1 cellular context compared by ENCODE assay signal in the genomic region with DNA sequence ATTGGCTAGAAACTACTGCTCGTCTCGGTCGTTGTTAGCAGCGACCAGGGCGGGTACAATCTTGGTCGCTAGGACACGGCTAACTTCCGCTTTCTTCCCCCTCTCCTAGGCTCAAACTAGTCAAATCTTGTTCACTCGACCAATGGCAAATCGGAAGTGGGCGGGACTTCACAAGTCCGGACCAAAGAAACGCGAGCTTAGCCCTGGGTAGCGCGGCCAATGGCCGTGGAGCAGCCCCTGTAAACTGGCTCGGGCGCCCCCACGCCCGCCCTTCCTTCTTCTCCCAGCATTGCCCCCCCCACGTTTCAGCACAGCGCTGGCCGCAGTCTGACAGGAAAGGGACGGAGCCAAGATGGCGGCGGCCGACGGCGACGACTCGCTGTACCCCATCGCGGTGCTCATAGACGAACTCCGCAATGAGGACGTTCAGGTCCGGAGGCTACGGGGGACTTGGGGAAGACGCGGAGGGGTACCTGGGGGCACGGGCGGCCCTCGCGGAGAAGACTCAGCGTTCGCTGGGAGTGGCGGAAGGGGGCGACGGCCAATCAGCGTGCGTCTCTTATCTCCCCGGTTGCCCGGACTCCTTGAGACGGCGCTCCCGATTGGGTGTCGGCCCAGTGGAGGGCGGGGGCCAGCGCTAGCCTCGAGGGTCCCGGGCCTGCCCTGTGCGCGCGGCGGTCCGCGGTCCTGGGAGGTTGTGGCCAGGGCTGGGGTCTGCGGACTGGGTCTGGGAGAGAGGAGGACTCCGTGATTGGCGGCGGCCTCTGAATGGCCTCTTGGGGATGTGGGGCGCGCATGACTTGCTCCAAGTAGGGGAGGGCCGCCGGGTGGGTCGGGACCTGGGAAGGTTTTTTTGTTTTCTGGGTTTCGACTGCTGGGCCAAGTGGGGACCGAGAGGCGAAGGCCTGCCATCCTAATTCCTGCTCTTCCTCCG.
TF ChIP-seq lines count a peak whose summit lies in the region.

PPP2R1A (plus strand) TSS at position 308 of the 934 bp plus-strand sequence; CDS start at position 353, 45 bp downstream.

TF ChIP-seq in K562, 482 proteins besides CTCF, POLR2A, EP300 and RAD21 (continued from another document and continues in another):
- TF ChIP-seq ZBTB11 (CRISPR knock-in tag; IDR thresholded peaks at IDR 0.05) = peak in 1 of 3 experiments; percentile 59; a peak in 1 of 6 replicates
- no peak for TF ChIP-seq POLR3A (IDR thresholded peaks at IDR 0.05; ENCODE audit: borderline replicate concordance, extremely low read depth, insufficient read depth, insufficient read length)
- no peak for TF ChIP-seq ZFP1 (CRISPR knock-in tag; IDR thresholded peaks at IDR 0.05)
- peak; percentile 65; the same call in 1 of the 2 replicates for TF ChIP-seq PML (IDR thresholded peaks at IDR 0.05; ENCODE audit: low read length)
- TF ChIP-seq ZNF280A (IDR thresholded peaks at IDR 0.05; ENCODE audit: low read depth, partially characterized antibody) = no peak
- TF ChIP-seq TAL1 (IDR thresholded peaks at IDR 0.05) = no peak
- TF ChIP-seq WHSC1 (IDR thresholded peaks at IDR 0.05; ENCODE audit: low read length) = no peak
- TF ChIP-seq PURB (CRISPR knock-in tag; IDR thresholded peaks at IDR 0.05; ENCODE audit: low read depth) = no peak
- TF ChIP-seq SIX5 (IDR thresholded peaks at IDR 0.05; ENCODE audit: borderline replicate concordance in 1 of 2, insufficient read depth in 1 of 2, low read depth in 1 of 2, low read length in 2 of 2) = no peak
- TF ChIP-seq HCFC1 (IDR thresholded peaks at IDR 0.05; ENCODE audit: low read depth, low read length) = no peak; the same call in 1 of the 2 replicates
- no peak for TF ChIP-seq MCM2 (IDR thresholded peaks at IDR 0.05; ENCODE audit: low read depth)
- no peak for TF ChIP-seq ZNF644 (tag; IDR thresholded peaks at IDR 0.05; ENCODE audit: low read depth)
- TF ChIP-seq FOXK2 (conservative IDR thresholded peaks at IDR 0.05 in 1 of 2, IDR thresholded peaks at IDR 0.05 in 1 of 2; ENCODE audit: low read depth in 2 of 2) = 0 out of 4 replicates have a peak, but pooled peaks of 1 of the 2 experiments have one; percentile 12
- TF ChIP-seq ZNF79 (CRISPR knock-in tag; IDR thresholded peaks at IDR 0.05; ENCODE audit: low read depth) = no peak
- no peak for TF ChIP-seq RBM39 (optimal IDR thresholded peaks at IDR 0.05; ENCODE audit: low read depth, low read length)
- TF ChIP-seq BRD4 (IDR thresholded peaks at IDR 0.05) = 0 out of 2 replicates have a peak, but pooled peaks have one; percentile 43
- TF ChIP-seq ZNF830 (CRISPR knock-in tag; IDR thresholded peaks at IDR 0.05) = 0 out of 2 replicates have a peak, but pooled peaks have one; percentile 44
- no peak for TF ChIP-seq FOXP4 (CRISPR knock-in tag; IDR thresholded peaks at IDR 0.05; ENCODE audit: borderline replicate concordance)
- no peak for TF ChIP-seq MTF1 (CRISPR knock-in tag; IDR thresholded peaks at IDR 0.05; ENCODE audit: borderline replicate concordance)
- peak; percentile 41 for TF ChIP-seq RBBP5 (IDR thresholded peaks at IDR 0.05; ENCODE audit: borderline replicate concordance, insufficient read depth, low read length, poor library complexity, severe bottlenecking)
- no peak for TF ChIP-seq PATZ1 (CRISPR knock-in tag; IDR thresholded peaks at IDR 0.05; ENCODE audit: borderline replicate concordance)
- TF ChIP-seq HMBOX1 (IDR thresholded peaks at IDR 0.05) = peak; percentile 88
- TF ChIP-seq CCAR2 (IDR thresholded peaks at IDR 0.05; ENCODE audit: low read depth, low read length) = no peak
- TF ChIP-seq ZNF184 (CRISPR knock-in tag; IDR thresholded peaks at IDR 0.05) = no peak
- TF ChIP-seq ZSCAN29 (IDR thresholded peaks at IDR 0.05) = no peak
- TF ChIP-seq SMARCE1 (IDR thresholded peaks at IDR 0.05) = no peak
- peak; percentile 28; the same call in 1 of the 2 replicates for TF ChIP-seq EGR1 (conservative IDR thresholded peaks at IDR 0.05)
- TF ChIP-seq RAD51 (IDR thresholded peaks at IDR 0.05; ENCODE audit: borderline replicate concordance, low read depth) = no peak
- TF ChIP-seq MCM3 (IDR thresholded peaks at IDR 0.05) = no peak
- peak; percentile 73 to 77 for TF ChIP-seq MNT (conservative IDR thresholded peaks at IDR 0.05)
- TF ChIP-seq ZZZ3 (IDR thresholded peaks at IDR 0.05) = no peak
- TF ChIP-seq RCOR1 (IDR thresholded peaks at IDR 0.05; ENCODE audit: borderline replicate concordance in 1 of 2, low read depth in 2 of 2, low read length in 2 of 2) = 0 out of 4 replicates have a peak, but pooled peaks of 1 of the 2 experiments have one; percentile 26
- TF ChIP-seq HMG20B (CRISPR knock-in tag; IDR thresholded peaks at IDR 0.05) = no peak
- no peak for TF ChIP-seq ZNF282 (CRISPR knock-in tag; IDR thresholded peaks at IDR 0.05)
- TF ChIP-seq GATA2 (CRISPR knock-in tag; IDR thresholded peaks at IDR 0.05) = no peak
- TF ChIP-seq ZNF639 (CRISPR knock-in tag; conservative IDR thresholded peaks at IDR 0.05 in 1 of 2, IDR thresholded peaks at IDR 0.05 in 1 of 2) = peak in 1 of 2 experiments; percentile 9; a peak in 1 of 4 replicates
- TF ChIP-seq GABPB1 (CRISPR knock-in tag; IDR thresholded peaks at IDR 0.05) = peak; percentile 95
- TF ChIP-seq CHD1 (IDR thresholded peaks at IDR 0.05; ENCODE audit: low read length) = no peak
